1 cellular context compared by ENCODE assay signal in genomic region chr7:516216-516605, GRCh38.
TF ChIP-seq lines count a peak whose summit lies in the region.

No MANE protein-coding gene starts in this region.

TF ChIP-seq in SK-N-SH, 30 proteins besides CTCF, POLR2A, EP300 and RAD21 (continued from another document):
- TF ChIP-seq PBX3 (IDR thresholded peaks at IDR 0.05) (no peak), FOXJ3 (CRISPR knock-in tag; IDR thresholded peaks at IDR 0.05) (no peak), FOXM1 (IDR thresholded peaks at IDR 0.05; ENCODE audit: low read depth) (no peak), USF1 (IDR thresholded peaks at IDR 0.05; ENCODE audit: borderline replicate concordance, low read depth) (no peak), FOSL2 (IDR thresholded peaks at IDR 0.05; ENCODE audit: borderline replicate concordance, low read depth) (no peak)
